Comparison of ENCODE assay signal across 8 cellular contexts in genomic region chr3:19946291-19946831, GRCh38. TPM values are rescaled to one million over a fixed set of nuclear protein-coding genes. Genes with fewer than 3 reads are reported as not detected.
A peak's percentile ranks its signal among the peaks of the same experiment; 100 is the strongest.
DNase-seq lines count a peak whose midpoint lies in the region; ATAC-seq and TF ChIP-seq lines count a peak whose summit lies in the region.

No MANE protein-coding gene starts in this region.

- POLR2A ChIA-PET in activated CD8-positive, alpha-beta T cell treated with anti-CD3 and anti-CD28 coated beads for 36 hours (lab: Charles Lee): interaction anchor here (0.5 to 1.4 kb wide), 3 partner anchors 9 to 15 kb away, joined by 3 read pairs; no protein-coding TSS in a partner anchor

- H3K36me3 ChIP-seq in skeletal muscle tissue (ENCODE audit: control insufficient read depth in 3 of 3, insufficient read depth in 3 of 3, low read length in 3 of 3): peaks cover 0 to 5% (median 2%) of the 10 kb centered on the region in 3 donors

- peaks cover 35% of the 10 kb centered on the region for H3K4me1 Mint-ChIP-seq in activated CD8-positive, alpha-beta T cell treated with anti-CD3 and anti-CD28 coated beads for 36 hours (ENCODE audit: low read depth)

- intact Hi-C loops in activated CD8-positive, alpha-beta T cell treated with anti-CD3 and anti-CD28 coated beads for 36 hours (cut with micrococcal nuclease): loop anchor here (5.0 kb wide), 2 partner anchors 111 to 241 kb away; partner anchors contain the start of gene SGO1
- intact Hi-C loops in left ventricle myocardium superior (cut with micrococcal nuclease): no loop called here

- no peaks in the 10 kb centered on the region for H3K9me3 Mint-ChIP-seq in activated CD8-positive, alpha-beta T cell treated with anti-CD3 and anti-CD28 coated beads for 36 hours

- H3K9me3 ChIP-seq in skeletal muscle tissue (ENCODE audit: control insufficient read depth in 3 of 3, low read length in 3 of 3): no peaks in the 10 kb centered on the region

- no peaks in the 10 kb centered on the region for H3K27me3 Mint-ChIP-seq in activated CD8-positive, alpha-beta T cell treated with anti-CD3 and anti-CD28 coated beads for 36 hours

- peak; percentile 22 for DNase-seq in AG08395 (ENCODE audit: low spot score)
- no peak for DNase-seq in activated CD8-positive, alpha-beta T cell treated with anti-CD3 and anti-CD28 coated beads for 36 hours
- no peak for DNase-seq in left ventricle myocardium superior
- DNase-seq in Ammon's horn (ENCODE audit: low spot score): no peak
- no peak for DNase-seq in GM19240 (ENCODE audit: insufficient read length, low spot score)

- peaks cover 8 to 22% (median 10%) of the 10 kb centered on the region in 3 donors for H3K4me1 ChIP-seq in skeletal muscle tissue (ENCODE audit: control insufficient read depth in 3 of 3, insufficient read depth in 3 of 3, low read length in 3 of 3)

- peaks cover 12% of the 10 kb centered on the region for H3K36me3 Mint-ChIP-seq in activated CD8-positive, alpha-beta T cell treated with anti-CD3 and anti-CD28 coated beads for 36 hours (ENCODE audit: low read depth)

- no peaks in the 10 kb centered on the region for H3K27me3 ChIP-seq in skeletal muscle tissue (ENCODE audit: control insufficient read depth in 3 of 3, insufficient read depth in 3 of 3, low read length in 3 of 3)

- CTCF ChIA-PET in activated CD8-positive, alpha-beta T cell treated with anti-CD3 and anti-CD28 coated beads for 36 hours (lab: Charles Lee): no interaction called here

- H3K27ac Mint-ChIP-seq in activated CD8-positive, alpha-beta T cell treated with anti-CD3 and anti-CD28 coated beads for 36 hours: peak overlapping the region; percentile 99

- H3K4me3 ChIP-seq in skeletal muscle tissue (ENCODE audit: low read length in 3 of 3): peak overlapping the region; percentile 94 to 98 (median 96)

- peak overlapping the region; percentile 82 to 97 (median 96) for H3K9ac ChIP-seq in skeletal muscle tissue (ENCODE audit: low read depth in 1 of 3, low read length in 3 of 3)

- ATAC-seq in GM18909 (IDR thresholded peaks at IDR 0.05; ENCODE audit: poor library complexity, unreplicated experiment): peak; percentile 14
- ATAC-seq in HG03439 (IDR thresholded peaks at IDR 0.05; ENCODE audit: unreplicated experiment): peak; percentile 14
- ATAC-seq in activated CD8-positive, alpha-beta T cell treated with anti-CD3 and anti-CD28 coated beads for 36 hours: peak; percentile 4
- peak; percentile 5 for ATAC-seq in left ventricle myocardium superior

- peak overlapping the region; percentile 89 for H3K4me3 Mint-ChIP-seq in activated CD8-positive, alpha-beta T cell treated with anti-CD3 and anti-CD28 coated beads for 36 hours

- TF ChIP-seq CTCF in activated CD8-positive, alpha-beta T cell treated with anti-CD3 and anti-CD28 coated beads for 36 hours (IDR thresholded peaks at IDR 0.05): no peak

- peak overlapping the region; percentile 98 for H3K27ac ChIP-seq in skeletal muscle tissue (ENCODE audit: low read depth, low read length)

RNA-seq across cellular contexts. Expression of gene RAB5A, which starts 0.5 kb away (rescaled TPM):
- 10 to 100 TPM; 54.3 to 55.8 TPM for total RNA-seq in activated CD8-positive, alpha-beta T cell treated with anti-CD3 and anti-CD28 coated beads for 36 hours
- total RNA-seq in left ventricle myocardium superior (52.2 TPM), skeletal muscle tissue (38.6 TPM)

RNA-seq across cellular contexts. Expression of gene EFHB, which starts 12.3 kb away (rescaled TPM):
- total RNA-seq in activated CD8-positive, alpha-beta T cell treated with anti-CD3 and anti-CD28 coated beads for 36 hours: under 1 TPM; 0.69 to 0.77 TPM
- not detected for total RNA-seq in left ventricle myocardium superior
- not detected for total RNA-seq in skeletal muscle tissue
